In the genomic region with DNA sequence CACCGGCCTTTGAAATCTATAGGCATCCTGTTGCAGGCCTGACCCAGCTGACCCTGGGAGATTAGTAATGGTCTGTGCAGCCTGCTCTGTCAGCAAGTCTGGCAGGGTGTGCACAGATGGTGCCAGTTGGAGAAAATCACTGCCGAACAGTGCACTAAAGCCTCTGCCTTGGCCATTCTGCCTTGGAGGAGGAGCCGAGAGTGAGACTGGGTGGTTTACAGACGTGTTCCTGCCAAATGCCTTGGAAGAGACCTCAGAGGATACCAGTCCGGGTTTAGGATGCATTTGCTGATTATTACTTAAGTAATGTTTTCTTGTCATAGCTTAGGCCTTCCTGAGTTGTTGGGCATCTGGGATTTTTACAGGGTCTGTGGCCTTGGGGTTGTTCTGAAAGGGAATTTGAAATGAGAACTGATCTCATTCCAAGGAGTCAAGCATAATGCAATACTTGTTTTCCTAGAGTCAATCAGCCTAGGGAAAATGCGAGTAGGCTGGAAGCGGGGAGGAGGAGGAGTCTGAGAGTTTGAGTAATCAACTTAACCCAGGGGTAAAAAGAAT, we compare ENCODE assay signal across 10 cellular contexts.
A peak's percentile ranks its signal among the peaks of the same experiment; 100 is the strongest.
DNase-seq lines count a peak whose midpoint lies in the region; ATAC-seq, FAIRE-seq and TF ChIP-seq lines count a peak whose summit lies in the region.
"Had no signal": no experiment of that assay in that cellular context is flagged by ENCODE, and none has a peak within 500 bp of the region (broad histone marks: within the 10 kb centered on the region; RNA-seq: fewer than 3 reads in every experiment).

No MANE protein-coding gene starts in this region.

- ATAC-seq in Right ventricle myocardium inferior (peak; percentile 88), mucosa of descending colon (peak; percentile 46)
- no peak for ATAC-seq in naive thymus-derived CD4-positive, alpha-beta T cell

- H3K4me2 ChIP-seq in endothelial cell of umbilical vein (ENCODE audit: insufficient read depth, low read length): peak overlapping the region; percentile 54

- intact Hi-C loops in Right ventricle myocardium inferior (cut with DNase I) (no loop called here), cardiac septum (cut with DNase I) (no loop called here), endothelial cell of umbilical vein (cut with micrococcal nuclease) (loop anchor here (1.0 kb wide), 3 partner anchors 38 to 288 kb away; no protein-coding TSS in a partner anchor), mucosa of descending colon (cut with DNase I, micrococcal nuclease) (no loop called here)
- intact Hi-C loops in naive thymus-derived CD4-positive, alpha-beta T cell (cut with micrococcal nuclease): no loop called here

- H4K20me1 ChIP-seq in endothelial cell of umbilical vein (replicated peaks; ENCODE audit: control insufficient read depth, extremely low read depth, insufficient read depth, low read length): no peaks in the 10 kb centered on the region

- peak overlapping the region; percentile 85 for H3K27ac ChIP-seq in endothelial cell of umbilical vein (ENCODE audit: insufficient read depth, low read depth, low read length)
- H3K27ac ChIP-seq in naive thymus-derived CD4-positive, alpha-beta T cell (ENCODE audit: low read depth, low read length): no peak overlapping the region

- no peaks in the 10 kb centered on the region for H3K9me1 ChIP-seq in endothelial cell of umbilical vein (replicated peaks; ENCODE audit: control insufficient read depth, extremely low read depth, insufficient read depth, low read length)

- H3K4me3 ChIP-seq in endothelial cell of umbilical vein (replicated peaks in 1 of 3; ENCODE audit: insufficient read depth in 1 of 3, low read depth in 1 of 3, low read length in 3 of 3): no peak overlapping the region
- H3K4me3 ChIP-seq in mucosa of descending colon: no peak overlapping the region
- no peak overlapping the region for H3K4me3 ChIP-seq in naive thymus-derived CD4-positive, alpha-beta T cell (ENCODE audit: low read length)

- CTCF ChIA-PET in endothelial cell of umbilical vein (lab: Charles Lee): interaction anchor here (0.9 to 1.4 kb wide), 3 partner anchors 29 to 70 kb away, joined by 3 to 6 read pairs (median 3); no protein-coding TSS in a partner anchor
- CTCF ChIA-PET in naive thymus-derived CD4-positive, alpha-beta T cell (lab: Charles Lee): no interaction called here

- no peaks in the 10 kb centered on the region for H3K9me3 ChIP-seq in endothelial cell of umbilical vein (replicated peaks; ENCODE audit: control insufficient read depth, insufficient read depth, low read length)
- no peaks in the 10 kb centered on the region for H3K9me3 ChIP-seq in mucosa of descending colon
- H3K9me3 ChIP-seq in naive thymus-derived CD4-positive, alpha-beta T cell (ENCODE audit: control insufficient read depth in 2 of 3, low read length in 3 of 3): no peaks in the 10 kb centered on the region

- TSS peak; percentile 50 for BruUV-seq in endothelial cell of umbilical vein (replicated peaks; lab: Mats Ljungman, UMichigan)

- TF ChIP-seq CTCF in endothelial cell of umbilical vein (IDR thresholded peaks at IDR 0.05; ENCODE audit: extremely low read depth in 1 of 2, insufficient read depth in 1 of 2, low read depth in 1 of 2, low read length in 2 of 2): no peak
- TF ChIP-seq CTCF in mucosa of descending colon (IDR thresholded peaks at IDR 0.05): no peak

- H3K9me3 Mint-ChIP-seq in naive thymus-derived CD4-positive, alpha-beta T cell: peaks cover 0 to 15% (median 2%) of the 10 kb centered on the region in 11 donors

- no peaks in the 10 kb centered on the region for H3K27me3 ChIP-seq in endothelial cell of umbilical vein (ENCODE audit: control insufficient read depth in 2 of 2, insufficient read depth in 2 of 2, low read length in 2 of 2)
- no peaks in the 10 kb centered on the region for H3K27me3 ChIP-seq in naive thymus-derived CD4-positive, alpha-beta T cell (ENCODE audit: control insufficient read depth in 2 of 2, insufficient read depth in 2 of 2, low read length in 2 of 2)

- POLR2A ChIA-PET in endothelial cell of umbilical vein (lab: Charles Lee): interaction anchor here (1.7 kb wide), 1 partner anchor 292 kb away, joined by 13 read pairs; a partner anchor contains a TSS
- POLR2A ChIA-PET in naive thymus-derived CD4-positive, alpha-beta T cell (lab: Charles Lee): no interaction called here

- dilution Hi-C loops in endothelial cell of umbilical vein (cut with MboI; ENCODE audit: extremely low pct_ligation_motif_present, low sequenced_read_pairs): no loop called here

- H3K27me3 Mint-ChIP-seq in naive thymus-derived CD4-positive, alpha-beta T cell: no peaks in the 10 kb centered on the region
- H3K27me3 Mint-ChIP-seq: B cell had no signal

- peaks cover 0 to 11% (median 9%) of the 10 kb centered on the region in 7 donors for H3K4me1 Mint-ChIP-seq in naive thymus-derived CD4-positive, alpha-beta T cell
- H3K4me1 Mint-ChIP-seq: B cell had no signal

- H3K4me1 ChIP-seq in endothelial cell of umbilical vein (ENCODE audit: control insufficient read depth, extremely low read depth, insufficient read depth, low read length) (peaks cover 37% of the 10 kb centered on the region), mucosa of descending colon (ENCODE audit: low read depth) (no peaks in the 10 kb centered on the region)
- H3K4me1 ChIP-seq in naive thymus-derived CD4-positive, alpha-beta T cell (ENCODE audit: control insufficient read depth in 2 of 2, insufficient read depth in 2 of 2, low read length in 2 of 2): no peaks in the 10 kb centered on the region

- peaks cover 0 to 18% (median 0%) of the 10 kb centered on the region in 5 donors for H3K36me3 Mint-ChIP-seq in naive thymus-derived CD4-positive, alpha-beta T cell

- H3K27ac Mint-ChIP-seq in naive thymus-derived CD4-positive, alpha-beta T cell: no peak overlapping the region
- H3K27ac Mint-ChIP-seq: B cell had no signal

- peak overlapping the region in 1 of 10 donors; percentile 16 for H3K4me3 Mint-ChIP-seq in naive thymus-derived CD4-positive, alpha-beta T cell
- H3K4me3 Mint-ChIP-seq: B cell had no signal

- DNase-seq in Right ventricle myocardium inferior (ENCODE audit: missing footprints) (no peak), cardiac septum (ENCODE audit: low spot score) (no peak), endothelial cell of umbilical vein (ENCODE audit: low read depth, low spot score) (peak; percentile 93), mucosa of descending colon (peak in 2 of 3 donors; percentile 13 to 25), NCI-H345 treated with DMSO at 0.1 percent for 48 hours (lab: John Stamatoyannopoulos, UW; ENCODE audit: unreplicated experiment) (no peak), GM19240 (ENCODE audit: insufficient read length, low spot score) (no peak), NOMO-1 treated with dmso at 0.1 percent for 144 hours (lab: John Stamatoyannopoulos, UW; ENCODE audit: unreplicated experiment) (no peak)
- DNase-seq in naive thymus-derived CD4-positive, alpha-beta T cell: no peak
- DNase-seq: activated T-cell treated with anti-CD3 and anti-CD28 coated beads, Interleukin-2, amount 50 U/mL, for 1 hour had no signal

- FAIRE-seq in endothelial cell of umbilical vein (lab: Jason Lieb, UNC): peak; percentile 97

- TF ChIP-seq POLR2A in endothelial cell of umbilical vein (IDR thresholded peaks at IDR 0.05; ENCODE audit: low read depth, low read length): no peak

- peak overlapping the region; percentile 52 for H2AFZ ChIP-seq in endothelial cell of umbilical vein (ENCODE audit: low read depth, low read length)

- no peaks in the 10 kb centered on the region for H3K36me3 ChIP-seq in endothelial cell of umbilical vein (ENCODE audit: control insufficient read depth in 2 of 2, extremely low read depth in 1 of 2, insufficient read depth in 2 of 2, low read length in 2 of 2)
- H3K36me3 ChIP-seq in mucosa of descending colon (ENCODE audit: low read depth): no peaks in the 10 kb centered on the region
- H3K36me3 ChIP-seq in naive thymus-derived CD4-positive, alpha-beta T cell (ENCODE audit: control insufficient read depth in 2 of 3, insufficient read depth in 3 of 3, low read length in 3 of 3): no peaks in the 10 kb centered on the region

- no peaks in the 10 kb centered on the region for H3K79me2 ChIP-seq in endothelial cell of umbilical vein (ENCODE audit: control insufficient read depth, insufficient read depth, low read length)

- peak overlapping the region; percentile 48 for H3K9ac ChIP-seq in endothelial cell of umbilical vein (replicated peaks; ENCODE audit: extremely low read depth, insufficient read depth, low read length)

TF ChIP-seq in endothelial cell of umbilical vein, 7 proteins besides CTCF, POLR2A, EP300 and RAD21:
- TF ChIP-seq FOS (IDR thresholded peaks at IDR 0.05; ENCODE audit: borderline replicate concordance, insufficient read depth, low read length) (peak; percentile 64), POLR2AphosphoS5 (IDR thresholded peaks at IDR 0.05; ENCODE audit: insufficient read depth, low read depth, low read length) (peak; percentile 73), EZH2 (IDR thresholded peaks at IDR 0.05; ENCODE audit: borderline replicate concordance, low read depth, low read length, severe bottlenecking) (no peak), GATA2 (IDR thresholded peaks at IDR 0.05; ENCODE audit: insufficient read depth, insufficient read length, low read depth, low read length) (peak; percentile 47)
- TF ChIP-seq, protein P1, sequence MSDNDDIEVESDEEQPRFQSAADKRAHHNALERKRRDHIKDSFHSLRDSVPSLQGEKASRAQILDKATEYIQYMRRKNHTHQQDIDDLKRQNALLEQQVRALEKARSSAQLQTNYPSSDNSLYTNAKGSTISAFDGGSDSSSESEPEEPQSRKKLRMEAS (IDR thresholded peaks at IDR 0.05; ENCODE audit: insufficient read depth, insufficient read length): no peak

Comparison
In these comparisons a context has a peak if more than half of its experiments do, and no peak if none do; other contexts are left out.
1. DNase-seq: peak in endothelial cell of umbilical vein (single experiment) and mucosa of descending colon (2 of 3); none in Right ventricle myocardium inferior (single experiment), cardiac septum (single experiment), NCI-H345 treated with DMSO at 0.1 percent for 48 hours (single experiment), naive thymus-derived CD4-positive, alpha-beta T cell (0 of 9), GM19240 (single experiment) and NOMO-1 treated with dmso at 0.1 percent for 144 hours (single experiment).